In the genomic region with DNA sequence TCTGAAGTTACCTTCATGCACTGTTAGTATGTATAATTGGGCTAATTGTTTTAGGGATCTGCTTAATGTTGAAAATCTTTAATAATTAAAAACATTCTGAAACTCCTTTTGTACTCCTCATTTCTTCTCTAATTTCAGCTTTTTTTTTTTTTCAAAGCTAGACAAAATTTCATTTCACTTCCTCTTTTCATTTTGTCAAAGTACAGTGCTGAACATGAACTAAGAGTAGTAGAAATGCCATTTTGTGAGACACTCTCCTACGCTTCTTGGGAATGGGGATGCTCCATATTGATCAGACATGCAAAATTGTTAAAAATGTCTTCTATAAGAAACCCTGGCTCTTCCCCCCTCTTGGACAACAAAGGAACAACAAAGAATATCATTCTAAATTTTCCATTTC, we compare ENCODE assay signal across 14 cellular contexts. TPM values are rescaled to one million over a fixed set of nuclear protein-coding genes. Genes with fewer than 3 reads are reported as not detected.
DNase-seq lines count a peak whose midpoint lies in the region; ATAC-seq and TF ChIP-seq lines count a peak whose summit lies in the region.
"Had no signal": no experiment of that assay in that cellular context is flagged by ENCODE, and none has a peak within 500 bp of the region (broad histone marks: within the 10 kb centered on the region; RNA-seq: fewer than 3 reads in every experiment).

No MANE protein-coding gene starts in this region.

- H3K27me3 ChIP-seq in heart left ventricle = no peaks in the 10 kb centered on the region
- H3K27me3 ChIP-seq in subcutaneous abdominal adipose tissue (ENCODE audit: control insufficient read depth in 5 of 5, insufficient read depth in 4 of 5, low read length in 5 of 5) = no peaks in the 10 kb centered on the region
- H3K27me3 ChIP-seq: SJSA1, testis had no signal

- H3K36me3 Mint-ChIP-seq in activated naive CD4-positive, alpha-beta T cell treated with anti-CD3 and anti-CD28 coated beads, Interleukin-2, amount 50 U/mL, for 72 hours = peaks cover 21 to 26% of the 10 kb centered on the region in 2 donors

- H3K9me3 Mint-ChIP-seq in activated naive CD4-positive, alpha-beta T cell treated with anti-CD3 and anti-CD28 coated beads, Interleukin-2, amount 50 U/mL, for 72 hours = no peaks in the 10 kb centered on the region

- H3K4me3 ChIP-seq in heart left ventricle (peak overlapping the region in 11 of 12 donors; percentile 38 to 74 (median 61)), subcutaneous abdominal adipose tissue (ENCODE audit: low read depth in 1 of 5, low read length in 5 of 5) (peak overlapping the region; percentile 67 to 89 (median 77))
- H3K4me3 ChIP-seq: SJSA1, testis had no signal

- peak overlapping the region; percentile 30 to 88 (median 39) for H3K9ac ChIP-seq in subcutaneous abdominal adipose tissue (ENCODE audit: low read length in 5 of 5)

- TF ChIP-seq POLR2A in heart left ventricle (IDR thresholded peaks at IDR 0.05) = no peak

- H3K27ac ChIP-seq in heart left ventricle (peak overlapping the region in 8 of 12 donors; percentile 19 to 88 (median 77)), subcutaneous abdominal adipose tissue (ENCODE audit: low read depth, low read length) (peak overlapping the region; percentile 91)
- H3K27ac ChIP-seq: SJSA1, testis had no signal

- TF ChIP-seq CTCF in heart left ventricle (IDR thresholded peaks at IDR 0.05) = no peak

- no peak overlapping the region for H3K27ac Mint-ChIP-seq in activated naive CD4-positive, alpha-beta T cell treated with anti-CD3 and anti-CD28 coated beads, Interleukin-2, amount 50 U/mL, for 72 hours
- H3K27ac Mint-ChIP-seq: activated T-cell treated with anti-CD3 and anti-CD28 coated beads, Interleukin-2, amount 50 U/mL, for 72 hours had no signal

- H3K36me3 ChIP-seq in heart left ventricle (no peaks in the 10 kb centered on the region), subcutaneous abdominal adipose tissue (ENCODE audit: control insufficient read depth in 5 of 5, insufficient read depth in 5 of 5, low read length in 5 of 5) (no peaks in the 10 kb centered on the region)
- H3K36me3 ChIP-seq: SJSA1 had no signal

- no peak for ATAC-seq in heart left ventricle
- ATAC-seq in left ventricle myocardium superior = no peak
- ATAC-seq in HG03103 (IDR thresholded peaks at IDR 0.05; ENCODE audit: low read depth, unreplicated experiment) = peak; percentile 18
- no peak for ATAC-seq in HG02571 (IDR thresholded peaks at IDR 0.05; ENCODE audit: unreplicated experiment)
- ATAC-seq in activated naive CD4-positive, alpha-beta T cell treated with anti-CD3 and anti-CD28 coated beads, Interleukin-2, amount 50 U/mL, for 72 hours = no peak
- ATAC-seq in GM19324 (IDR thresholded peaks at IDR 0.05; ENCODE audit: low FRiP score, unreplicated experiment) = no peak
- ATAC-seq: activated T-cell treated with anti-CD3 and anti-CD28 coated beads, Interleukin-2, amount 50 U/mL, for 72 hours had no signal

- no peaks in the 10 kb centered on the region for H3K9me3 ChIP-seq in heart left ventricle
- H3K9me3 ChIP-seq in subcutaneous abdominal adipose tissue (ENCODE audit: control insufficient read depth in 5 of 5, low read length in 5 of 5) = no peaks in the 10 kb centered on the region
- H3K9me3 ChIP-seq: SJSA1, testis had no signal

- no peak for DNase-seq in heart left ventricle
- DNase-seq in left ventricle myocardium superior = no peak
- DNase-seq in RPMI8226 = peak; percentile 54
- no peak for DNase-seq in activated naive CD4-positive, alpha-beta T cell treated with anti-CD3 and anti-CD28 coated beads, Interleukin-2, amount 50 U/mL, for 72 hours (ENCODE audit: low spot score in 2 of 2)
- DNase-seq: DMS79 treated with DMSO at 0.1 percent for 48 hours, H7, testis had no signal

- intact Hi-C loops in heart left ventricle (cut with DNase I) (loop anchor here in 4 of 10 donors (5.0 to 10.0 kb wide), 3 partner anchors 173 to 487 kb away; a partner anchor contains a TSS), left ventricle myocardium superior (cut with micrococcal nuclease) (no loop called here)

- WGBS in heart left ventricle, 4 donors = 67 to 89% (median 75%) methylated on average over 1 of the region's 1 CpG

- peaks cover 0 to 16% (median 0%) of the 10 kb centered on the region in 12 donors for H3K4me1 ChIP-seq in heart left ventricle
- H3K4me1 ChIP-seq in subcutaneous abdominal adipose tissue (ENCODE audit: control insufficient read depth in 5 of 5, insufficient read depth in 5 of 5, low read length in 5 of 5) = peaks cover 0 to 23% (median 23%) of the 10 kb centered on the region in 5 donors
- H3K4me1 ChIP-seq: testis had no signal

RNA-seq across cellular contexts. Expression of a gene that starts 1.7 kb away (rescaled TPM):
- 1 to 10 TPM; 3.4 to 8.6 (median 6.7) TPM for total RNA-seq in heart left ventricle
- 1 to 10 TPM in 1 of 2 donors, under 1 TPM in 1; 0.39 to 1.4 TPM for polyA plus RNA-seq in heart left ventricle
- total RNA-seq in left ventricle myocardium superior = 8.5 TPM
- total RNA-seq in activated naive CD4-positive, alpha-beta T cell treated with anti-CD3 and anti-CD28 coated beads, Interleukin-2, amount 50 U/mL, for 72 hours = 1 to 10 TPM; 5.9 to 7.3 TPM
- total RNA-seq: A673, H7, SJSA1 had no signal
